In genomic region chr21:33199516-33200217, GRCh38 we compare ENCODE assay signal across 1 cellular context.
A peak's percentile ranks its signal among the peaks of the same experiment; 100 is the strongest.
TF ChIP-seq lines count a peak whose summit lies in the region.

No MANE protein-coding gene starts in this region.

TF ChIP-seq in K562, 482 proteins besides CTCF, POLR2A, EP300 and RAD21 (continued from another document):
- TF ChIP-seq ATF1 (CRISPR knock-in tag; IDR thresholded peaks at IDR 0.05), result no peak
- TF ChIP-seq ATF1 (tag; IDR thresholded peaks at IDR 0.05), result peak; percentile 88
- no peak for TF ChIP-seq RFX1 (IDR thresholded peaks at IDR 0.05)
- no peak for TF ChIP-seq CBFA2T3 (IDR thresholded peaks at IDR 0.05)
- no peak for TF ChIP-seq ZC3H11A (IDR thresholded peaks at IDR 0.05; ENCODE audit: low read depth, low read length)
- no peak for TF ChIP-seq CHAMP1 (IDR thresholded peaks at IDR 0.05)
- 0 out of 2 replicates have a peak, but pooled peaks have one; percentile 41 for TF ChIP-seq ZNF384 (IDR thresholded peaks at IDR 0.05; ENCODE audit: low read depth, low read length)
- TF ChIP-seq CREM (IDR thresholded peaks at IDR 0.05; ENCODE audit: low read depth), result peak; percentile 80
- TF ChIP-seq MAFK (IDR thresholded peaks at IDR 0.05; ENCODE audit: low read length), result peak; percentile 87
- no peak for TF ChIP-seq PPARD (CRISPR knock-in tag; IDR thresholded peaks at IDR 0.05)
- peak; percentile 47; the same call in 1 of the 2 replicates for TF ChIP-seq SOX6 (IDR thresholded peaks at IDR 0.05)
- TF ChIP-seq STAG1 (CRISPR knock-in tag; IDR thresholded peaks at IDR 0.05; ENCODE audit: borderline replicate concordance), result peak; percentile 76; the same call in 1 of the 2 replicates
- TF ChIP-seq RCOR1 (IDR thresholded peaks at IDR 0.05; ENCODE audit: borderline replicate concordance in 1 of 2, low read depth in 2 of 2, low read length in 2 of 2), result peak in 1 of 2 experiments; percentile 67; a peak in 1 of 4 replicates
- no peak for TF ChIP-seq ZNF41 (CRISPR knock-in tag; conservative IDR thresholded peaks at IDR 0.05)
- TF ChIP-seq SP2 (IDR thresholded peaks at IDR 0.05; ENCODE audit: extremely low read depth, low read depth, low read length, poor library complexity, severe bottlenecking), result no peak
- TF ChIP-seq FOXK2 (conservative IDR thresholded peaks at IDR 0.05 in 1 of 2, IDR thresholded peaks at IDR 0.05 in 1 of 2; ENCODE audit: low read depth in 2 of 2), result peak; percentile 40 to 61; a peak in 2 of 4 replicates
- peak; percentile 95 for TF ChIP-seq C11orf30 (IDR thresholded peaks at IDR 0.05; ENCODE audit: low read depth)
- TF ChIP-seq FOSL1 (tag; conservative IDR thresholded peaks at IDR 0.05), result peak; percentile 91
- TF ChIP-seq NCOA2 (IDR thresholded peaks at IDR 0.05; ENCODE audit: partially characterized antibody in 2 of 2), result no peak
- no peak for TF ChIP-seq PHF21A (IDR thresholded peaks at IDR 0.05; ENCODE audit: borderline replicate concordance, low read depth)
- TF ChIP-seq SP1 (CRISPR knock-in tag; IDR thresholded peaks at IDR 0.05), result 0 out of 2 replicates have a peak, but pooled peaks have one; percentile 30
- no peak for TF ChIP-seq MBD2 (IDR thresholded peaks at IDR 0.05; ENCODE audit: borderline replicate concordance, low read depth)
- TF ChIP-seq ARNT (IDR thresholded peaks at IDR 0.05), result no peak
- TF ChIP-seq ZNF133 (CRISPR knock-in tag; IDR thresholded peaks at IDR 0.05), result no peak
- no peak for TF ChIP-seq GTF3C2 (IDR thresholded peaks at IDR 0.05; ENCODE audit: borderline replicate concordance, extremely low read depth, insufficient read length)
- TF ChIP-seq TAF1 (IDR thresholded peaks at IDR 0.05; ENCODE audit: control insufficient read depth, extremely low read depth, insufficient read depth, low read length, severe bottlenecking), result no peak
- TF ChIP-seq RBBP5 (IDR thresholded peaks at IDR 0.05; ENCODE audit: borderline replicate concordance, insufficient read depth, low read length, poor library complexity, severe bottlenecking), result no peak
- TF ChIP-seq ZNF766 (CRISPR knock-in tag; conservative IDR thresholded peaks at IDR 0.05), result no peak
- no peak for TF ChIP-seq FOXA1 (IDR thresholded peaks at IDR 0.05; ENCODE audit: borderline replicate concordance)
- TF ChIP-seq POLR2B (IDR thresholded peaks at IDR 0.05; ENCODE audit: low read depth, partially characterized antibody), result no peak
- TF ChIP-seq U2AF1 (optimal IDR thresholded peaks at IDR 0.05; ENCODE audit: low read depth, low read length), result no peak
- TF ChIP-seq NUFIP1 (IDR thresholded peaks at IDR 0.05; ENCODE audit: partially characterized antibody), result no peak
- TF ChIP-seq LCOR (CRISPR knock-in tag; IDR thresholded peaks at IDR 0.05), result no peak
- TF ChIP-seq SIRT6 (IDR thresholded peaks at IDR 0.05; ENCODE audit: low read depth, low read length), result no peak
- peak; percentile 97 for TF ChIP-seq DEAF1 (CRISPR knock-in tag; IDR thresholded peaks at IDR 0.05)
- no peak for TF ChIP-seq ZNF584 (CRISPR knock-in tag; IDR thresholded peaks at IDR 0.05; ENCODE audit: low read depth)
- TF ChIP-seq ZMIZ1 (IDR thresholded peaks at IDR 0.05; ENCODE audit: low read depth in 2 of 2, low read length in 2 of 2), result no peak
- TF ChIP-seq HMGXB4 (CRISPR knock-in tag; IDR thresholded peaks at IDR 0.05), result no peak
- no peak for TF ChIP-seq TEAD2 (tag; IDR thresholded peaks at IDR 0.05)
- no peak; the same call in 1 of the 2 replicates for TF ChIP-seq TEAD4 (IDR thresholded peaks at IDR 0.05; ENCODE audit: low read length)
- TF ChIP-seq TEAD4 (CRISPR knock-in tag; IDR thresholded peaks at IDR 0.05; ENCODE audit: borderline replicate concordance), result no peak
- 0 out of 4 replicates have a peak, but pooled peaks of 1 of the 2 experiments have one; percentile 64 for TF ChIP-seq TEAD1 (CRISPR knock-in tag; IDR thresholded peaks at IDR 0.05)
